ENCODE assay signal across 23 cellular contexts in the genomic region with DNA sequence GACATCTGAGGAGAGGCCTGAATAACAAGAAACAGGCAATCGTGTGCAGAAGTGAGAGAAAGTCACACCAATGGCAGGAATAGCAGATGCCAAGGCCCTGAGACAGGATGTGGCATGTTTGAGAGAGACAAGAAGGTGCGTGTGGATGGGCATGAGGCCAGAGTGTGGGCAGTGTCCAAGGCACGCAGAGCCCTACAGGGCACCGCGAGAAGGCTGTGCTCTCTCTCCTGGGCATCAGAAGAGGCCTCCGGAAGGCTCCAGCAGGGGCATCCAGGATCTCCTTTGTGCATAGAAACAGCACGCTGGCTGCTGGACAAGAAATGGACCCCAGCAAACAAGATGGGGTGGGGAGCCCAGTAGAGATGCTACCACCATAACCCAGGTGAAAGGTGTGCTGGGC.
DNase-seq lines count a peak whose midpoint lies in the region; ATAC-seq, FAIRE-seq and TF ChIP-seq lines count a peak whose summit lies in the region.
"Had no signal": no experiment of that assay in that cellular context is flagged by ENCODE, and none has a peak within 500 bp of the region (broad histone marks: within the 10 kb centered on the region; RNA-seq: fewer than 3 reads in every experiment).

No MANE protein-coding gene starts in this region.

- no peak overlapping the region for H2BK5ac ChIP-seq in mesenchymal stem cell (ENCODE audit: low read depth, low read length, poor library complexity, severe bottlenecking)

- no peak overlapping the region for H3K18ac ChIP-seq in mesenchymal stem cell (ENCODE audit: low read depth in 1 of 2, low read length in 2 of 2)

- WGBS in mesenchymal stem cell: 78% methylated on average over 7 of the region's 7 CpGs

- no peak overlapping the region for H2BK12ac ChIP-seq in mesenchymal stem cell (ENCODE audit: low read length in 2 of 2)

- no peak overlapping the region for H3K4me3 Mint-ChIP-seq in nephron progenitor cell
- no peak overlapping the region for H3K4me3 Mint-ChIP-seq in activated CD8-positive, alpha-beta T cell treated with anti-CD3 and anti-CD28 coated beads, Interleukin-2, amount 10 ng/mL, durations not matched to agents 7 days and 5 days
- H3K4me3 Mint-ChIP-seq: B cell; CD4-positive, alpha-beta T cell; CD8-positive, alpha-beta T cell had no signal

- no peak overlapping the region for H3K23ac ChIP-seq in mesenchymal stem cell (ENCODE audit: low read length in 2 of 2)

- H3K27me3 ChIP-seq in bronchial epithelial cell (ENCODE audit: control insufficient read depth, insufficient read depth, low read length): no peaks in the 10 kb centered on the region
- H3K27me3 ChIP-seq in mesenchymal stem cell (ENCODE audit: control insufficient read depth in 1 of 2, insufficient read depth in 1 of 2, low read length in 2 of 2): no peaks in the 10 kb centered on the region
- H3K27me3 ChIP-seq: BLaER1 treated with 17β-estradiol and CSF1 and Interleukin-3, amounts not matched to agents 10 nM and 100 nM had no signal

- H3K4me1 ChIP-seq in mesenchymal stem cell (ENCODE audit: control insufficient read depth, insufficient read depth, low read depth, low read length): no peaks in the 10 kb centered on the region
- H3K4me1 ChIP-seq: Caco-2 had no signal

- H3K4me3 ChIP-seq in bronchial epithelial cell (ENCODE audit: low read depth, low read length): no peak overlapping the region
- no peak overlapping the region for H3K4me3 ChIP-seq in coronary artery
- H3K4me3 ChIP-seq in mesenchymal stem cell (ENCODE audit: insufficient read depth in 1 of 2, low read depth in 1 of 2, low read length in 2 of 2): no peak overlapping the region
- H3K4me3 ChIP-seq: BLaER1 treated with 17β-estradiol and CSF1 and Interleukin-3, amounts not matched to agents 10 nM and 100 nM had no signal

- no peak for TF ChIP-seq CTCF in bronchial epithelial cell (IDR thresholded peaks at IDR 0.05; ENCODE audit: insufficient read depth, low read length, severe bottlenecking)
- TF ChIP-seq CTCF in coronary artery (IDR thresholded peaks at IDR 0.05): no peak
- no peak for TF ChIP-seq CTCF in nephron progenitor cell (IDR thresholded peaks at IDR 0.05)
- no peak for TF ChIP-seq CTCF in GM13977 (IDR thresholded peaks at IDR 0.05; ENCODE audit: extremely low read depth, insufficient read depth, missing control alignments)

- in situ Hi-C loops in GM13977 (cut with MboI; ENCODE audit: low pct_unique_long_range_greater_than_20kb, low sequenced_read_pairs, unreplicated experiment): no loop called here

- H3K27me3 Mint-ChIP-seq in nephron progenitor cell (ENCODE audit: low read depth, poor library complexity): no peaks in the 10 kb centered on the region
- no peaks in the 10 kb centered on the region for H3K27me3 Mint-ChIP-seq in activated CD8-positive, alpha-beta T cell treated with anti-CD3 and anti-CD28 coated beads, Interleukin-2, amount 10 ng/mL, durations not matched to agents 7 days and 5 days (ENCODE audit: low read depth)

- DNase-seq in bronchial epithelial cell (ENCODE audit: low read depth) (peak; percentile 38), coronary artery (ENCODE audit: low spot score) (peak; percentile 26), mesenchymal stem cell (no peak), nephron progenitor cell (no peak), NCI-H2196 treated with DMSO at 0.1 percent for 48 hours (lab: John Stamatoyannopoulos, UW; ENCODE audit: unreplicated experiment) (no peak), GM13977 (ENCODE audit: low spot score) (no peak)
- DNase-seq in activated CD8-positive, alpha-beta T cell treated with anti-CD3 and anti-CD28 coated beads, Interleukin-2, amount 10 ng/mL, durations not matched to agents 7 days and 5 days: no peak
- DNase-seq: 8988T; AML-193; Caco-2; Calu3; CD4-positive, alpha-beta T cell; CD8-positive, alpha-beta T cell; DMS79 treated with DMSO at 0.1 percent for 48 hours; GF-D8 had no signal

- H3K79me1 ChIP-seq in mesenchymal stem cell (replicated peaks; ENCODE audit: low read length, poor library complexity, severe bottlenecking): no peaks in the 10 kb centered on the region

- peak overlapping the region; percentile 15 for H3K27ac Mint-ChIP-seq in nephron progenitor cell
- H3K27ac Mint-ChIP-seq in activated CD8-positive, alpha-beta T cell treated with anti-CD3 and anti-CD28 coated beads, Interleukin-2, amount 10 ng/mL, durations not matched to agents 7 days and 5 days: no peak overlapping the region
- H3K27ac Mint-ChIP-seq: B cell; CD4-positive, alpha-beta T cell; CD8-positive, alpha-beta T cell had no signal

- no peak overlapping the region for H3K4me2 ChIP-seq in mesenchymal stem cell (ENCODE audit: low read length, poor library complexity, severe bottlenecking)

- H3K9me3 Mint-ChIP-seq in nephron progenitor cell: no peaks in the 10 kb centered on the region
- H3K9me3 Mint-ChIP-seq in activated CD8-positive, alpha-beta T cell treated with anti-CD3 and anti-CD28 coated beads, Interleukin-2, amount 10 ng/mL, durations not matched to agents 7 days and 5 days (ENCODE audit: insufficient read depth): no peaks in the 10 kb centered on the region
- H3K9me3 Mint-ChIP-seq: CD4-positive, alpha-beta T cell; CD8-positive, alpha-beta T cell had no signal

- H3K14ac ChIP-seq in mesenchymal stem cell (ENCODE audit: low read length in 2 of 2): no peak overlapping the region

- peaks cover 5% of the 10 kb centered on the region for H3K4me1 Mint-ChIP-seq in nephron progenitor cell
- no peaks in the 10 kb centered on the region for H3K4me1 Mint-ChIP-seq in activated CD8-positive, alpha-beta T cell treated with anti-CD3 and anti-CD28 coated beads, Interleukin-2, amount 10 ng/mL, durations not matched to agents 7 days and 5 days (ENCODE audit: low read depth)
- H3K4me1 Mint-ChIP-seq: B cell had no signal

- no peaks in the 10 kb centered on the region for H3K36me3 Mint-ChIP-seq in nephron progenitor cell (ENCODE audit: low read depth)
- H3K36me3 Mint-ChIP-seq in activated CD8-positive, alpha-beta T cell treated with anti-CD3 and anti-CD28 coated beads, Interleukin-2, amount 10 ng/mL, durations not matched to agents 7 days and 5 days (ENCODE audit: low read depth): no peaks in the 10 kb centered on the region
- H3K36me3 Mint-ChIP-seq: CD8-positive, alpha-beta T cell had no signal

- no peak for FAIRE-seq in bronchial epithelial cell (lab: Jason Lieb, UNC)
- FAIRE-seq: A204.1, D721Med, G401.6, GM12891, GM18507 had no signal

- no peak overlapping the region for H2BK120ac ChIP-seq in mesenchymal stem cell (ENCODE audit: low read depth, low read length)

- CTCF ChIA-PET in activated CD8-positive, alpha-beta T cell treated with anti-CD3 and anti-CD28 coated beads, Interleukin-2, amount 10 ng/mL, durations not matched to agents 7 days and 5 days (lab: Charles Lee): no interaction called here

- POLR2A ChIA-PET in activated CD8-positive, alpha-beta T cell treated with anti-CD3 and anti-CD28 coated beads, Interleukin-2, amount 10 ng/mL, durations not matched to agents 7 days and 5 days (lab: Charles Lee): no interaction called here

- H3K4ac ChIP-seq in mesenchymal stem cell (ENCODE audit: low read depth in 1 of 2, low read length in 2 of 2): no peak overlapping the region

- H3K36me3 ChIP-seq in bronchial epithelial cell (ENCODE audit: control insufficient read depth, insufficient read depth, low read length) (no peaks in the 10 kb centered on the region), mesenchymal stem cell (ENCODE audit: control insufficient read depth in 1 of 2, insufficient read depth in 2 of 2, low read depth in 1 of 2, low read length in 2 of 2) (no peaks in the 10 kb centered on the region)
- H3K36me3 ChIP-seq: BLaER1 treated with 17β-estradiol and CSF1 and Interleukin-3, amounts not matched to agents 10 nM and 100 nM had no signal

- H4K8ac ChIP-seq in mesenchymal stem cell (ENCODE audit: low read length): no peak overlapping the region

- H3K9me3 ChIP-seq in mesenchymal stem cell (ENCODE audit: control insufficient read depth, low read length): no peaks in the 10 kb centered on the region
- H3K9me3 ChIP-seq: Caco-2 had no signal

- H3K9ac ChIP-seq in mesenchymal stem cell (ENCODE audit: low read length): no peak overlapping the region
- H3K9ac ChIP-seq: BLaER1 treated with 17β-estradiol and CSF1 and Interleukin-3, amounts not matched to agents 10 nM and 100 nM had no signal

- H4K91ac ChIP-seq in mesenchymal stem cell (ENCODE audit: low read length): peak overlapping the region; percentile 20

- H2AK5ac ChIP-seq in mesenchymal stem cell (ENCODE audit: low read length, severe bottlenecking): no peak overlapping the region

- no peak overlapping the region for H2AFZ ChIP-seq in mesenchymal stem cell (ENCODE audit: low read depth, low read length)

- no peak overlapping the region for H2BK15ac ChIP-seq in mesenchymal stem cell (ENCODE audit: low read depth, poor library complexity, severe bottlenecking)

- ATAC-seq in activated CD8-positive, alpha-beta T cell treated with anti-CD3 and anti-CD28 coated beads, Interleukin-2, amount 10 ng/mL, durations not matched to agents 7 days and 5 days: no peak
- ATAC-seq: CD8-positive, alpha-beta T cell had no signal

- no peak overlapping the region for H3K27ac ChIP-seq in coronary artery
- no peak overlapping the region for H3K27ac ChIP-seq in mesenchymal stem cell (ENCODE audit: low read length, poor library complexity, severe bottlenecking)
- H3K27ac ChIP-seq: BLaER1 treated with 17β-estradiol and CSF1 and Interleukin-3, amounts not matched to agents 10 nM and 100 nM; C4-2B had no signal

Comparison
In these comparisons a context has a peak if more than half of its experiments do, and no peak if none do; other contexts are left out.
1. DNase-seq: peak in bronchial epithelial cell (single experiment) and coronary artery (single experiment); none in mesenchymal stem cell (single experiment), nephron progenitor cell (single experiment), NCI-H2196 treated with DMSO at 0.1 percent for 48 hours (single experiment), GM13977 (single experiment) and activated CD8-positive, alpha-beta T cell treated with anti-CD3 and anti-CD28 coated beads, Interleukin-2, amount 10 ng/mL, durations not matched to agents 7 days and 5 days (single experiment).